Comparison of ENCODE assay signal across 2 cellular contexts in the genomic region with DNA sequence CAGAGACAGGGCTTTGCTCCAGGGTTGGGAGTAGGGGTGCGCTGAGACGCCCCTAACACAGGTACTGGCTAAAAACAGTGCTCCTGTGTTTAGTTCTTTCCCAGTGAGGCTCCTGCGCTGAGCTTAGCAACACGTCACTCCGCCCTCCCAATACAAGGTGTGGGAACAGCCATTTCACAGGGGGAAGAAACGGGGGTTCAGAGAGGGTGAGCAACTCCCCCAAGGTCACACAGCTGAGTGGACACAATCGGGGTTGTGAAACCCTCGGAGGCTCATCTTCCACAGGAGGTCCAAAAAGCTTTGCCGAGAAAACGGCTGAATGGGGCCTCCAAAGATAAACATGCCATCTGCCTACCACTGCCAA.
TF ChIP-seq lines count a peak whose summit lies in the region.

No MANE protein-coding gene starts in this region.

TF ChIP-seq in SK-N-SH, 30 proteins besides CTCF, POLR2A, EP300 and RAD21 (continued from another document):
- TF ChIP-seq, protein P1, sequence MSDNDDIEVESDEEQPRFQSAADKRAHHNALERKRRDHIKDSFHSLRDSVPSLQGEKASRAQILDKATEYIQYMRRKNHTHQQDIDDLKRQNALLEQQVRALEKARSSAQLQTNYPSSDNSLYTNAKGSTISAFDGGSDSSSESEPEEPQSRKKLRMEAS (IDR thresholded peaks at IDR 0.05; ENCODE audit: low read depth) = no peak
- TF ChIP-seq, protein P2, sequence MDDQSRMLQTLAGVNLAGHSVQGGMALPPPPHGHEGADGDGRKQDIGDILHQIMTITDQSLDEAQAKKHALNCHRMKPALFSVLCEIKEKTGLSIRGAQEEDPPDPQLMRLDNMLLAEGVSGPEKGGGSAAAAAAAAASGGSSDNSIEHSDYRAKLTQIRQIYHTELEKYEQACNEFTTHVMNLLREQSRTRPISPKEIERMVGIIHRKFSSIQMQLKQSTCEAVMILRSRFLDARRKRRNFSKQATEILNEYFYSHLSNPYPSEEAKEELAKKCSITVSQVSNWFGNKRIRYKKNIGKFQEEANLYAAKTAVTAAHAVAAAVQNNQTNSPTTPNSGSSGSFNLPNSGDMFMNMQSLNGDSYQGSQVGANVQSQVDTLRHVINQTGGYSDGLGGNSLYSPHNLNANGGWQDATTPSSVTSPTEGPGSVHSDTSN (IDR thresholded peaks at IDR 0.05) = no peak

TF ChIP-seq in SK-N-SH treated with all-trans-retinoic acid at 6 μM for 48 hours, 23 proteins besides CTCF, POLR2A, EP300 and RAD21 (continued from another document):
- TF ChIP-seq, protein P3, sequence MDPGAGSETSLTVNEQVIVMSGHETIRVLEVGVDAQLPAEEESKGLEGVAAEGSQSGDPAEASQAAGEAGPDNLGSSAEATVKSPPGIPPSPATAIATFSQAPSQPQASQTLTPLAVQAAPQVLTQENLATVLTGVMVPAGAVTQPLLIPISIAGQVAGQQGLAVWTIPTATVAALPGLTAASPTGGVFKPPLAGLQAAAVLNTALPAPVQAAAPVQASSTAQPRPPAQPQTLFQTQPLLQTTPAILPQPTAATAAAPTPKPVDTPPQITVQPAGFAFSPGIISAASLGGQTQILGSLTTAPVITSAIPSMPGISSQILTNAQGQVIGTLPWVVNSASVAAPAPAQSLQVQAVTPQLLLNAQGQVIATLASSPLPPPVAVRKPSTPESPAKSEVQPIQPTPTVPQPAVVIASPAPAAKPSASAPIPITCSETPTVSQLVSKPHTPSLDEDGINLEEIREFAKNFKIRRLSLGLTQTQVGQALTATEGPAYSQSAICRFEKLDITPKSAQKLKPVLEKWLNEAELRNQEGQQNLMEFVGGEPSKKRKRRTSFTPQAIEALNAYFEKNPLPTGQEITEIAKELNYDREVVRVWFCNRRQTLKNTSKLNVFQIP (CRISPR knock-in tag; IDR thresholded peaks at IDR 0.05; ENCODE audit: borderline replicate concordance, low read depth) = no peak
- TF ChIP-seq BACH2 (CRISPR knock-in tag; IDR thresholded peaks at IDR 0.05; ENCODE audit: borderline replicate concordance) = no peak
- no peak for TF ChIP-seq ZNF8 (CRISPR knock-in tag; IDR thresholded peaks at IDR 0.05)
- TF ChIP-seq, protein P4, sequence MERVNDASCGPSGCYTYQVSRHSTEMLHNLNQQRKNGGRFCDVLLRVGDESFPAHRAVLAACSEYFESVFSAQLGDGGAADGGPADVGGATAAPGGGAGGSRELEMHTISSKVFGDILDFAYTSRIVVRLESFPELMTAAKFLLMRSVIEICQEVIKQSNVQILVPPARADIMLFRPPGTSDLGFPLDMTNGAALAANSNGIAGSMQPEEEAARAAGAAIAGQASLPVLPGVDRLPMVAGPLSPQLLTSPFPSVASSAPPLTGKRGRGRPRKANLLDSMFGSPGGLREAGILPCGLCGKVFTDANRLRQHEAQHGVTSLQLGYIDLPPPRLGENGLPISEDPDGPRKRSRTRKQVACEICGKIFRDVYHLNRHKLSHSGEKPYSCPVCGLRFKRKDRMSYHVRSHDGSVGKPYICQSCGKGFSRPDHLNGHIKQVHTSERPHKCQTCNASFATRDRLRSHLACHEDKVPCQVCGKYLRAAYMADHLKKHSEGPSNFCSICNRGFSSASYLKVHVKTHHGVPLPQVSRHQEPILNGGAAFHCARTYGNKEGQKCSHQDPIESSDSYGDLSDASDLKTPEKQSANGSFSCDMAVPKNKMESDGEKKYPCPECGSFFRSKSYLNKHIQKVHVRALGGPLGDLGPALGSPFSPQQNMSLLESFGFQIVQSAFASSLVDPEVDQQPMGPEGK (CRISPR knock-in tag; IDR thresholded peaks at IDR 0.05; ENCODE audit: borderline replicate concordance) = no peak
- no peak for TF ChIP-seq ESRRG (CRISPR knock-in tag; IDR thresholded peaks at IDR 0.05)
- TF ChIP-seq, protein P5, sequence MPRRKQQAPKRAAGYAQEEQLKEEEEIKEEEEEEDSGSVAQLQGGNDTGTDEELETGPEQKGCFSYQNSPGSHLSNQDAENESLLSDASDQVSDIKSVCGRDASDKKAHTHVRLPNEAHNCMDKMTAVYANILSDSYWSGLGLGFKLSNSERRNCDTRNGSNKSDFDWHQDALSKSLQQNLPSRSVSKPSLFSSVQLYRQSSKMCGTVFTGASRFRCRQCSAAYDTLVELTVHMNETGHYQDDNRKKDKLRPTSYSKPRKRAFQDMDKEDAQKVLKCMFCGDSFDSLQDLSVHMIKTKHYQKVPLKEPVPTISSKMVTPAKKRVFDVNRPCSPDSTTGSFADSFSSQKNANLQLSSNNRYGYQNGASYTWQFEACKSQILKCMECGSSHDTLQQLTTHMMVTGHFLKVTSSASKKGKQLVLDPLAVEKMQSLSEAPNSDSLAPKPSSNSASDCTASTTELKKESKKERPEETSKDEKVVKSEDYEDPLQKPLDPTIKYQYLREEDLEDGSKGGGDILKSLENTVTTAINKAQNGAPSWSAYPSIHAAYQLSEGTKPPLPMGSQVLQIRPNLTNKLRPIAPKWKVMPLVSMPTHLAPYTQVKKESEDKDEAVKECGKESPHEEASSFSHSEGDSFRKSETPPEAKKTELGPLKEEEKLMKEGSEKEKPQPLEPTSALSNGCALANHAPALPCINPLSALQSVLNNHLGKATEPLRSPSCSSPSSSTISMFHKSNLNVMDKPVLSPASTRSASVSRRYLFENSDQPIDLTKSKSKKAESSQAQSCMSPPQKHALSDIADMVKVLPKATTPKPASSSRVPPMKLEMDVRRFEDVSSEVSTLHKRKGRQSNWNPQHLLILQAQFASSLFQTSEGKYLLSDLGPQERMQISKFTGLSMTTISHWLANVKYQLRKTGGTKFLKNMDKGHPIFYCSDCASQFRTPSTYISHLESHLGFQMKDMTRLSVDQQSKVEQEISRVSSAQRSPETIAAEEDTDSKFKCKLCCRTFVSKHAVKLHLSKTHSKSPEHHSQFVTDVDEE (CRISPR knock-in tag; IDR thresholded peaks at IDR 0.05) = no peak
- TF ChIP-seq TOX (CRISPR knock-in tag; IDR thresholded peaks at IDR 0.05; ENCODE audit: borderline replicate concordance) = no peak
